10 cellular contexts compared by ENCODE assay signal in the genomic region with DNA sequence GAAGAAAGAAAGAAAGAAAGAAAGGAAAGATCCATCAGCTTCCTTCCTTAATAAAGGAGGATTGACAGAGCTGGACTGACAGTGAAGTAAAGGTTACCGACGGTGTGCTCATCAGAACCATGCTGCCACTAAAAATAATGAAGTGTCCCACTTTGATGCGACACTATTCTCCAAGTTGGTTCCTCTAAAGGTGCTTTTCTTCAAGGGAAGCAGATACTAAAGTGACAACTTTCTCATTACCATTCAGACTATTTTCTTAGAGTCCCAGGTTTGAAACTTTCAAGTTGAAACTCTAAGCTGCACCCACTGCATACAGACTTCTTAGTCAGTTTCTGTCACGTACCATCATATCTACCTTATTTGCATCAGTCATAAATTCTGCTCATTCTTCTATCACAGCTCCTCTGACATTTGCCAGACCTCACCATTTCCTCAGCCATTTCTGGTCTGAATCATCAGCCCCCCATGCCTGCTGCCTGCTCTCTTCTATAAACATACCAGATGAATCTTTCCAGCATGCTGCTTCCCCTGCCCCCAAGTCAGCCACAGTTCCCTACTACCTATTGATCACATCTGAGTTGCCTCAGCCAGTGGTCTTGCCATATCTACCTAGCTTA.
DNase-seq lines count a peak whose midpoint lies in the region; ATAC-seq and TF ChIP-seq lines count a peak whose summit lies in the region.
"Had no signal": no experiment of that assay in that cellular context is flagged by ENCODE, and none has a peak within 500 bp of the region (broad histone marks: within the 10 kb centered on the region; RNA-seq: fewer than 3 reads in every experiment).

No MANE protein-coding gene starts in this region.

- H3K36me3 Mint-ChIP-seq in stimulated activated naive B cell treated with anti-CD40 and anti-IgM and Interleukin-4, amounts not matched to agents 10 μg/mL and 1 μg/mL and 100 μg/mL, for 72 hours = peaks cover 0 to 3% of the 10 kb centered on the region in 2 donors
- H3K36me3 Mint-ChIP-seq in activated T-cell treated with anti-CD3 and anti-CD28 coated beads, Interleukin-2, amount 50 U/mL, for 24 hours (ENCODE audit: low read depth) = no peaks in the 10 kb centered on the region
- H3K36me3 Mint-ChIP-seq: WTC11 had no signal

- H3K9me3 Mint-ChIP-seq in stimulated activated naive B cell treated with anti-CD40 and anti-IgM and Interleukin-4, amounts not matched to agents 10 μg/mL and 1 μg/mL and 100 μg/mL, for 72 hours = no peaks in the 10 kb centered on the region
- no peaks in the 10 kb centered on the region for H3K9me3 Mint-ChIP-seq in activated T-cell treated with anti-CD3 and anti-CD28 coated beads, Interleukin-2, amount 50 U/mL, for 24 hours
- H3K9me3 Mint-ChIP-seq: WTC11 had no signal

- peak; percentile 87 for ATAC-seq in HG02885 (IDR thresholded peaks at IDR 0.05; ENCODE audit: poor library complexity, unreplicated experiment)
- peak; percentile 84 for ATAC-seq in SK-N-SH treated with all-trans-retinoic acid at 6 μM for 48 hours
- ATAC-seq in stimulated activated naive B cell treated with anti-CD40 and anti-IgM and Interleukin-4, amounts not matched to agents 10 μg/mL and 1 μg/mL and 100 μg/mL, for 72 hours (replicated peaks) = peak; percentile 91 to 92
- ATAC-seq: WTC11 had no signal

- no peaks in the 10 kb centered on the region for H3K27me3 Mint-ChIP-seq in stimulated activated naive B cell treated with anti-CD40 and anti-IgM and Interleukin-4, amounts not matched to agents 10 μg/mL and 1 μg/mL and 100 μg/mL, for 72 hours
- H3K27me3 Mint-ChIP-seq in activated T-cell treated with anti-CD3 and anti-CD28 coated beads, Interleukin-2, amount 50 U/mL, for 24 hours = peaks cover 3% of the 10 kb centered on the region

- H3K4me3 Mint-ChIP-seq in stimulated activated naive B cell treated with anti-CD40 and anti-IgM and Interleukin-4, amounts not matched to agents 10 μg/mL and 1 μg/mL and 100 μg/mL, for 72 hours = no peak overlapping the region
- no peak overlapping the region for H3K4me3 Mint-ChIP-seq in activated T-cell treated with anti-CD3 and anti-CD28 coated beads, Interleukin-2, amount 50 U/mL, for 24 hours
- H3K4me3 Mint-ChIP-seq: WTC11 had no signal

- peaks cover 23 to 27% of the 10 kb centered on the region in 2 donors for H3K4me1 Mint-ChIP-seq in stimulated activated naive B cell treated with anti-CD40 and anti-IgM and Interleukin-4, amounts not matched to agents 10 μg/mL and 1 μg/mL and 100 μg/mL, for 72 hours
- peaks cover 2% of the 10 kb centered on the region for H3K4me1 Mint-ChIP-seq in activated T-cell treated with anti-CD3 and anti-CD28 coated beads, Interleukin-2, amount 50 U/mL, for 24 hours (ENCODE audit: low read depth)

- no peak overlapping the region for H3K27ac Mint-ChIP-seq in stimulated activated naive B cell treated with anti-CD40 and anti-IgM and Interleukin-4, amounts not matched to agents 10 μg/mL and 1 μg/mL and 100 μg/mL, for 72 hours
- no peak overlapping the region for H3K27ac Mint-ChIP-seq in activated T-cell treated with anti-CD3 and anti-CD28 coated beads, Interleukin-2, amount 50 U/mL, for 24 hours
- H3K27ac Mint-ChIP-seq: WTC11 had no signal

- no peak overlapping the region for H3K27ac ChIP-seq in caudate nucleus (ENCODE audit: low read depth, low read length)
- H3K27ac ChIP-seq: epithelial cell of prostate had no signal

- DNase-seq in NOMO-1 treated with DMSO at 0.1 percent for 48 hours (lab: John Stamatoyannopoulos, UW; ENCODE audit: unreplicated experiment) (peak; percentile 44), NOMO-1 (lab: John Stamatoyannopoulos, UW; ENCODE audit: unreplicated experiment in 2 of 2) (no peak), caudate nucleus (lab: John Stamatoyannopoulos, UW) (no peak), SKM-1 treated with dmso at 0.1 percent for 144 hours (lab: John Stamatoyannopoulos, UW; ENCODE audit: unreplicated experiment) (no peak)
- DNase-seq in stimulated activated naive B cell treated with anti-CD40 and anti-IgM and Interleukin-4, amounts not matched to agents 10 μg/mL and 1 μg/mL and 100 μg/mL, for 72 hours = peak; percentile 63
- DNase-seq in activated T-cell treated with anti-CD3 and anti-CD28 coated beads, Interleukin-2, amount 50 U/mL, for 24 hours = no peak

TF ChIP-seq in SK-N-SH treated with all-trans-retinoic acid at 6 μM for 48 hours, 23 proteins besides CTCF, POLR2A, EP300 and RAD21 (continues in another document):
- TF ChIP-seq ARNTL (CRISPR knock-in tag; IDR thresholded peaks at IDR 0.05; ENCODE audit: borderline replicate concordance, low read depth) = no peak
- no peak for TF ChIP-seq ZC3H10 (CRISPR knock-in tag; IDR thresholded peaks at IDR 0.05)
- no peak for TF ChIP-seq SNAI2 (CRISPR knock-in tag; IDR thresholded peaks at IDR 0.05)
- TF ChIP-seq TCF4 (CRISPR knock-in tag; IDR thresholded peaks at IDR 0.05; ENCODE audit: borderline replicate concordance) = 0 out of 2 replicates have a peak, but pooled peaks have one; percentile 24
- no peak for TF ChIP-seq OSR1 (CRISPR knock-in tag; IDR thresholded peaks at IDR 0.05)
- no peak for TF ChIP-seq ZNF565 (CRISPR knock-in tag; conservative IDR thresholded peaks at IDR 0.05; ENCODE audit: low read depth)
- TF ChIP-seq ZNF8 (CRISPR knock-in tag; IDR thresholded peaks at IDR 0.05) = 0 out of 2 replicates have a peak, but pooled peaks have one; percentile 28
- peak; percentile 70 for TF ChIP-seq ISL1 (CRISPR knock-in tag; IDR thresholded peaks at IDR 0.05)
- TF ChIP-seq BACH2 (CRISPR knock-in tag; IDR thresholded peaks at IDR 0.05; ENCODE audit: borderline replicate concordance) = no peak
- no peak for TF ChIP-seq CSDC2 (CRISPR knock-in tag; IDR thresholded peaks at IDR 0.05)
- no peak for TF ChIP-seq TOX (CRISPR knock-in tag; IDR thresholded peaks at IDR 0.05; ENCODE audit: borderline replicate concordance)
- TF ChIP-seq RARB (CRISPR knock-in tag; IDR thresholded peaks at IDR 0.05) = no peak
- peak; percentile 45; the same call in 1 of the 2 replicates for TF ChIP-seq GLIS3 (CRISPR knock-in tag; IDR thresholded peaks at IDR 0.05)
- TF ChIP-seq ZFP3 (CRISPR knock-in tag; IDR thresholded peaks at IDR 0.05) = no peak
- TF ChIP-seq, protein P1, sequence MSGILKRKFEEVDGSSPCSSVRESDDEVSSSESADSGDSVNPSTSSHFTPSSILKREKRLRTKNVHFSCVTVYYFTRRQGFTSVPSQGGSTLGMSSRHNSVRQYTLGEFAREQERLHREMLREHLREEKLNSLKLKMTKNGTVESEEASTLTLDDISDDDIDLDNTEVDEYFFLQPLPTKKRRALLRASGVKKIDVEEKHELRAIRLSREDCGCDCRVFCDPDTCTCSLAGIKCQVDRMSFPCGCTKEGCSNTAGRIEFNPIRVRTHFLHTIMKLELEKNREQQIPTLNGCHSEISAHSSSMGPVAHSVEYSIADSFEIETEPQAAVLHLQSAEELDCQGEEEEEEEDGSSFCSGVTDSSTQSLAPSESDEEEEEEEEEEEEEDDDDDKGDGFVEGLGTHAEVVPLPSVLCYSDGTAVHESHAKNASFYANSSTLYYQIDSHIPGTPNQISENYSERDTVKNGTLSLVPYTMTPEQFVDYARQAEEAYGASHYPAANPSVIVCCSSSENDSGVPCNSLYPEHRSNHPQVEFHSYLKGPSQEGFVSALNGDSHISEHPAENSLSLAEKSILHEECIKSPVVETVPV (CRISPR knock-in tag; IDR thresholded peaks at IDR 0.05) = no peak
- TF ChIP-seq, protein P2, sequence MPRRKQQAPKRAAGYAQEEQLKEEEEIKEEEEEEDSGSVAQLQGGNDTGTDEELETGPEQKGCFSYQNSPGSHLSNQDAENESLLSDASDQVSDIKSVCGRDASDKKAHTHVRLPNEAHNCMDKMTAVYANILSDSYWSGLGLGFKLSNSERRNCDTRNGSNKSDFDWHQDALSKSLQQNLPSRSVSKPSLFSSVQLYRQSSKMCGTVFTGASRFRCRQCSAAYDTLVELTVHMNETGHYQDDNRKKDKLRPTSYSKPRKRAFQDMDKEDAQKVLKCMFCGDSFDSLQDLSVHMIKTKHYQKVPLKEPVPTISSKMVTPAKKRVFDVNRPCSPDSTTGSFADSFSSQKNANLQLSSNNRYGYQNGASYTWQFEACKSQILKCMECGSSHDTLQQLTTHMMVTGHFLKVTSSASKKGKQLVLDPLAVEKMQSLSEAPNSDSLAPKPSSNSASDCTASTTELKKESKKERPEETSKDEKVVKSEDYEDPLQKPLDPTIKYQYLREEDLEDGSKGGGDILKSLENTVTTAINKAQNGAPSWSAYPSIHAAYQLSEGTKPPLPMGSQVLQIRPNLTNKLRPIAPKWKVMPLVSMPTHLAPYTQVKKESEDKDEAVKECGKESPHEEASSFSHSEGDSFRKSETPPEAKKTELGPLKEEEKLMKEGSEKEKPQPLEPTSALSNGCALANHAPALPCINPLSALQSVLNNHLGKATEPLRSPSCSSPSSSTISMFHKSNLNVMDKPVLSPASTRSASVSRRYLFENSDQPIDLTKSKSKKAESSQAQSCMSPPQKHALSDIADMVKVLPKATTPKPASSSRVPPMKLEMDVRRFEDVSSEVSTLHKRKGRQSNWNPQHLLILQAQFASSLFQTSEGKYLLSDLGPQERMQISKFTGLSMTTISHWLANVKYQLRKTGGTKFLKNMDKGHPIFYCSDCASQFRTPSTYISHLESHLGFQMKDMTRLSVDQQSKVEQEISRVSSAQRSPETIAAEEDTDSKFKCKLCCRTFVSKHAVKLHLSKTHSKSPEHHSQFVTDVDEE (CRISPR knock-in tag; IDR thresholded peaks at IDR 0.05) = peak; percentile 58; the same call in 1 of the 2 replicates
- TF ChIP-seq, protein P3, sequence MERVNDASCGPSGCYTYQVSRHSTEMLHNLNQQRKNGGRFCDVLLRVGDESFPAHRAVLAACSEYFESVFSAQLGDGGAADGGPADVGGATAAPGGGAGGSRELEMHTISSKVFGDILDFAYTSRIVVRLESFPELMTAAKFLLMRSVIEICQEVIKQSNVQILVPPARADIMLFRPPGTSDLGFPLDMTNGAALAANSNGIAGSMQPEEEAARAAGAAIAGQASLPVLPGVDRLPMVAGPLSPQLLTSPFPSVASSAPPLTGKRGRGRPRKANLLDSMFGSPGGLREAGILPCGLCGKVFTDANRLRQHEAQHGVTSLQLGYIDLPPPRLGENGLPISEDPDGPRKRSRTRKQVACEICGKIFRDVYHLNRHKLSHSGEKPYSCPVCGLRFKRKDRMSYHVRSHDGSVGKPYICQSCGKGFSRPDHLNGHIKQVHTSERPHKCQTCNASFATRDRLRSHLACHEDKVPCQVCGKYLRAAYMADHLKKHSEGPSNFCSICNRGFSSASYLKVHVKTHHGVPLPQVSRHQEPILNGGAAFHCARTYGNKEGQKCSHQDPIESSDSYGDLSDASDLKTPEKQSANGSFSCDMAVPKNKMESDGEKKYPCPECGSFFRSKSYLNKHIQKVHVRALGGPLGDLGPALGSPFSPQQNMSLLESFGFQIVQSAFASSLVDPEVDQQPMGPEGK (CRISPR knock-in tag; IDR thresholded peaks at IDR 0.05; ENCODE audit: borderline replicate concordance) = peak; percentile 89; the same call in 1 of the 2 replicates
- no peak for TF ChIP-seq ZFP30 (CRISPR knock-in tag; IDR thresholded peaks at IDR 0.05)
- TF ChIP-seq PPARA (CRISPR knock-in tag; IDR thresholded peaks at IDR 0.05; ENCODE audit: borderline replicate concordance) = no peak

Comparison
In these comparisons a context has a peak if more than half of its experiments do, and no peak if none do; other contexts are left out.
1. DNase-seq: peak in NOMO-1 treated with DMSO at 0.1 percent for 48 hours (single experiment) and stimulated activated naive B cell treated with anti-CD40 and anti-IgM and Interleukin-4, amounts not matched to agents 10 μg/mL and 1 μg/mL and 100 μg/mL, for 72 hours (single experiment); none in NOMO-1 (0 of 2), caudate nucleus (0 of 61), SKM-1 treated with dmso at 0.1 percent for 144 hours (single experiment) and activated T-cell treated with anti-CD3 and anti-CD28 coated beads, Interleukin-2, amount 50 U/mL, for 24 hours (single experiment).
2. Peak in every context shown above with its lines, with median percentiles within 50 percentile points of each other: ATAC-seq.